1 cellular context compared by ENCODE assay signal in genomic region chr1:161201828-161202712, GRCh38.
TF ChIP-seq lines count a peak whose summit lies in the region.

Gene NDUFS2, plus strand, starts transcription at chr1:161202367. Its CDS starts 19 bp downstream, at chr1:161202386.

TF ChIP-seq in HepG2, 621 proteins besides CTCF, POLR2A, EP300 and RAD21 (continued from another document and continues in another):
- TF ChIP-seq KDM2A (CRISPR knock-in tag; IDR thresholded peaks at IDR 0.05; ENCODE audit: borderline replicate concordance, low read depth) (peak; percentile 66; the same call in 1 of the 2 replicates), MAX (IDR thresholded peaks at IDR 0.05) (peak; percentile 65; the same call in 1 of the 2 replicates), MTA1 (CRISPR knock-in tag; IDR thresholded peaks at IDR 0.05; ENCODE audit: borderline replicate concordance) (peak; percentile 35; the same call in 1 of the 2 replicates), JDP2 (CRISPR knock-in tag; IDR thresholded peaks at IDR 0.05; ENCODE audit: borderline replicate concordance) (no peak), ZNF20 (CRISPR knock-in tag; IDR thresholded peaks at IDR 0.05) (no peak), TBX3 (IDR thresholded peaks at IDR 0.05; ENCODE audit: borderline replicate concordance) (no peak), ZNF777 (CRISPR knock-in tag; IDR thresholded peaks at IDR 0.05) (peak; percentile 88), ZMYM3 (CRISPR knock-in tag; IDR thresholded peaks at IDR 0.05) (peak; percentile 51; the same call in 1 of the 2 replicates), ISL2 (CRISPR knock-in tag; IDR thresholded peaks at IDR 0.05) (0 out of 2 replicates have a peak, but pooled peaks have one; percentile 28), BCL3 (CRISPR knock-in tag; IDR thresholded peaks at IDR 0.05) (no peak; the same call in 1 of the 2 replicates), ZGPAT (CRISPR knock-in tag; IDR thresholded peaks at IDR 0.05) (peak; percentile 89), ZNF101 (CRISPR knock-in tag; IDR thresholded peaks at IDR 0.05; ENCODE audit: borderline replicate concordance, low read depth) (no peak), BRCA1 (CRISPR knock-in tag; IDR thresholded peaks at IDR 0.05) (0 out of 2 replicates have a peak, but pooled peaks have one; percentile 30), ERF (CRISPR knock-in tag; IDR thresholded peaks at IDR 0.05) (peak; percentile 51), PRMT3 (CRISPR knock-in tag; IDR thresholded peaks at IDR 0.05; ENCODE audit: borderline replicate concordance, low read depth) (no peak; the same call in 1 of the 2 replicates), MXD3 (CRISPR knock-in tag; IDR thresholded peaks at IDR 0.05) (peak; percentile 55; the same call in 1 of the 2 replicates), ZNF770 (CRISPR knock-in tag; IDR thresholded peaks at IDR 0.05) (no peak), ZMAT3 (CRISPR knock-in tag; conservative IDR thresholded peaks at IDR 0.05) (peak; percentile 45; the same call in 1 of the 2 replicates), CREB3 (CRISPR knock-in tag; IDR thresholded peaks at IDR 0.05) (0 out of 2 replicates have a peak, but pooled peaks have one; percentile 6), CBX1 (IDR thresholded peaks at IDR 0.05; ENCODE audit: low read depth) (no peak), KLF16 (CRISPR knock-in tag; IDR thresholded peaks at IDR 0.05) (peak in 1 of 2 experiments; percentile 87; a peak in 2 of 4 replicates), ZMYM4 (CRISPR knock-in tag; IDR thresholded peaks at IDR 0.05) (peak; percentile 53; the same call in 1 of the 2 replicates), ZNF749 (CRISPR knock-in tag; IDR thresholded peaks at IDR 0.05; ENCODE audit: borderline replicate concordance) (no peak; the same call in 1 of the 2 replicates), HIC2 (CRISPR knock-in tag; IDR thresholded peaks at IDR 0.05; ENCODE audit: low read depth) (no peak), ZFP36 (IDR thresholded peaks at IDR 0.05; ENCODE audit: borderline replicate concordance, low read depth, low read length, partially characterized antibody) (no peak), ZBTB2 (CRISPR knock-in tag; IDR thresholded peaks at IDR 0.05; ENCODE audit: low read depth) (no peak), IRX3 (CRISPR knock-in tag; IDR thresholded peaks at IDR 0.05; ENCODE audit: borderline replicate concordance, low read depth) (peak; percentile 44; the same call in 1 of the 2 replicates), RXRA (CRISPR knock-in tag; IDR thresholded peaks at IDR 0.05) (peak; percentile 40; the same call in 1 of the 2 replicates), KLF6 (CRISPR knock-in tag; IDR thresholded peaks at IDR 0.05) (no peak), ZNF484 (CRISPR knock-in tag; IDR thresholded peaks at IDR 0.05; ENCODE audit: borderline replicate concordance, low read depth) (no peak), ZFP91 (CRISPR knock-in tag; IDR thresholded peaks at IDR 0.05; ENCODE audit: borderline replicate concordance) (peak; percentile 66; the same call in 1 of the 2 replicates), ZFP37 (CRISPR knock-in tag; IDR thresholded peaks at IDR 0.05; ENCODE audit: borderline replicate concordance) (no peak), THYN1 (CRISPR knock-in tag; IDR thresholded peaks at IDR 0.05; ENCODE audit: borderline replicate concordance, low read depth) (no peak), HNRNPUL1 (IDR thresholded peaks at IDR 0.05; ENCODE audit: low read depth, low read length) (no peak), ETS1 (CRISPR knock-in tag; IDR thresholded peaks at IDR 0.05) (0 out of 2 replicates have a peak, but pooled peaks have one; percentile 12), NCOR1 (IDR thresholded peaks at IDR 0.05; ENCODE audit: borderline replicate concordance, low read length) (no peak), TCF12 (IDR thresholded peaks at IDR 0.05) (no peak), TCF12 (CRISPR knock-in tag; IDR thresholded peaks at IDR 0.05) (no peak), ZNF337 (CRISPR knock-in tag; IDR thresholded peaks at IDR 0.05; ENCODE audit: borderline replicate concordance, low read depth) (no peak), BRD4 (CRISPR knock-in tag; IDR thresholded peaks at IDR 0.05) (peak; percentile 95), ZNF609 (CRISPR knock-in tag; IDR thresholded peaks at IDR 0.05; ENCODE audit: borderline replicate concordance) (peak; percentile 58; the same call in 1 of the 2 replicates), ZNF44 (CRISPR knock-in tag; IDR thresholded peaks at IDR 0.05) (no peak), ATF7-NPFF (CRISPR knock-in tag; IDR thresholded peaks at IDR 0.05; ENCODE audit: low read depth) (peak; percentile 69), ZMYM2 (CRISPR knock-in tag; IDR thresholded peaks at IDR 0.05) (no peak), SAP130 (CRISPR knock-in tag; IDR thresholded peaks at IDR 0.05; ENCODE audit: low read depth) (peak; percentile 90), ZNF547 (CRISPR knock-in tag; IDR thresholded peaks at IDR 0.05) (no peak), ZNF816 (CRISPR knock-in tag; IDR thresholded peaks at IDR 0.05; ENCODE audit: borderline replicate concordance) (no peak), FOXM1 (CRISPR knock-in tag; IDR thresholded peaks at IDR 0.05) (no peak)
